In the genomic region with DNA sequence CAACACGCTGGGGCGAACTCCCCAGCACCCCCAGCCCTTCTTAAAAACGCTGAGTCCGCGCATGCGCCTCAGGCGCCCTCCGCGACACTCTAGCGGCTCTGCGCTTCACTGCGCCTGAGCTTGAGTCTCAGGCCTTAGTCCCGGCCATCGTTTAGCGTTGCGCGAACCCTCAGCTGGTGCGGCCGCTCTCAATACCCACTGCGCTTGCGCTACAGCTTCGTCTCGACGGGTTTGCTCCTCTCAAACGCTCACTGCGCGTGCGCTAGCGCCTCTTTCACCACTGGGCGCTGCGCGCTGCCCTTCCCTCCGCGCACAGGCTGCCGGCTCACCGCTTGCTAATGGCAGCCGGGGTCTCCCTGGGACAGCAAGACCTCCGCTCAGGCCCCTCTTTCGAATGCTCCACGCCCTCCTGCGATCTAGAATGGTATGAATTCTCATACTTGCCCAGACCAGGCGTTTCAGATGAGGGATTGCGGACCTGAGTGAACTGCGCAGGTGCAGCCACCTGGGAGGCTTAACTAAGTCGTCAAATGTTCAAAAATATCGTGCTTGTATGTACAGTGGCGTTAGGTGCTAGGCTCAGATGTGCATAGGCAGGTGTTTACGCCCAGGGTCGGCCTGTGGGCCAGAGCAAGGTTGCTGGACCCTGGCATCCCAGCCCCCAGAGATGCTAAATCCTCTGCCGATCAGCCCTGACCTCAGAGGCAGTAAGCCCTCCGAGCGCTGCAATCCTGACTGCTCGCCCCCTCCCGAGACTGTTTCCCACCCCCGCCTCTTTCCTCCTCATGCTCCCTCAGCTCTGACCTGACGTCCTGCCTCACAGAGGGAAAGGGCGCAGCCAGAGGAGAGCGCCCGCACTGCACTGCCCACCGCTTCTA, we compare ENCODE assay signal across 8 cellular contexts. TPM values are rescaled to one million over a fixed set of nuclear protein-coding genes. Genes with fewer than 3 reads are reported as not detected.
DNase-seq lines count a peak whose midpoint lies in the region; ATAC-seq and TF ChIP-seq lines count a peak whose summit lies in the region.

Gene SLC2A11 (plus strand): TSS at position 270 of the 878 bp plus-strand sequence. CDS start 125 bp downstream, at position 395.

- peaks cover 6% of the 10 kb centered on the region for H3F3A ChIP-seq in SK-N-SH (replicated peaks; ENCODE audit: insufficient read depth)

- intact Hi-C loops in testis (cut with DNase I; ENCODE audit: low total_unique reads), result no loop called here

- H3K36me3 Mint-ChIP-seq in activated naive CD8-positive, alpha-beta T cell, result no peaks in the 10 kb centered on the region

- H3K9me3 ChIP-seq in SK-N-SH (no peaks in the 10 kb centered on the region), testis (no peaks in the 10 kb centered on the region)

- TF ChIP-seq POLR2A in GM10847 (IDR thresholded peaks at IDR 0.05; ENCODE audit: extremely low read depth, insufficient read length) (peak; percentile 90), testis (IDR thresholded peaks at IDR 0.05) (no peak)

- no peaks in the 10 kb centered on the region for H3K79me2 ChIP-seq in SK-N-SH (ENCODE audit: insufficient read depth)

- CTCF ChIA-PET in SK-N-SH (lab: Yijun Ruan, JAX), result interaction anchor here (0.7 to 3.2 kb wide), 22 partner anchors 8 to 339 kb away, joined by 3 to 35 read pairs (median 3); partner anchors contain the start of genes CHCHD10 and MIF

- H3K9me2 ChIP-seq in SK-N-SH, result no peaks in the 10 kb centered on the region

- no peaks in the 10 kb centered on the region for H3K27me3 ChIP-seq in SK-N-SH (ENCODE audit: insufficient read depth)
- H3K27me3 ChIP-seq in testis, result no peaks in the 10 kb centered on the region

- no peaks in the 10 kb centered on the region for H3K27me3 Mint-ChIP-seq in activated naive CD8-positive, alpha-beta T cell

- H3K36me3 ChIP-seq in SK-N-SH (replicated peaks in 1 of 2; ENCODE audit: control insufficient read depth in 1 of 2, insufficient read depth in 2 of 2, low read length in 1 of 2), result no peaks in the 10 kb centered on the region
- no peaks in the 10 kb centered on the region for H3K36me3 ChIP-seq in testis (ENCODE audit: low read depth, missing control alignments)

- H3K9me3 Mint-ChIP-seq in activated naive CD8-positive, alpha-beta T cell (ENCODE audit: low read depth), result no peaks in the 10 kb centered on the region

- H3K4me1 Mint-ChIP-seq in activated naive CD8-positive, alpha-beta T cell (ENCODE audit: low read depth), result peaks cover 14% of the 10 kb centered on the region

- peak within 1 kb of the TSS; percentile 59 to 97 for H3K27ac ChIP-seq in SK-N-SH (ENCODE audit: low read depth in 2 of 2, low read length in 1 of 2)
- peak within 1 kb of the TSS; percentile 91 to 93 for H3K27ac ChIP-seq in testis

- H2AFZ ChIP-seq in SK-N-SH (ENCODE audit: low read depth), result peak within 1 kb of the TSS; percentile 99

- peak; percentile 98 for DNase-seq in NCI-H1092 (lab: John Stamatoyannopoulos, UW)
- DNase-seq in SK-N-SH, result peak; percentile 96
- peak; percentile 97 for DNase-seq in glomerular visceral epithelial cell (ENCODE audit: extremely low spot score)
- peak; percentile 84 for DNase-seq in omental fat pad (ENCODE audit: low spot score)
- DNase-seq in testis, result peak; percentile 97

- peak within 1 kb of the TSS; percentile 100 for H3K4me2 ChIP-seq in SK-N-SH

- peak within 1 kb of the TSS; percentile 72 for H3K9ac ChIP-seq in SK-N-SH

- TF ChIP-seq CTCF in SK-N-SH (IDR thresholded peaks at IDR 0.05) (peak; percentile 31), omental fat pad (IDR thresholded peaks at IDR 0.05) (no peak), testis (IDR thresholded peaks at IDR 0.05) (peak in 2 of 3 experiments; percentile 18 to 42)

- TF ChIP-seq EP300 in SK-N-SH (IDR thresholded peaks at IDR 0.05; ENCODE audit: borderline replicate concordance in 1 of 2, low read depth in 1 of 2, low read length in 1 of 2), result no peak

- POLR2A ChIA-PET in SK-N-SH (lab: Yijun Ruan, JAX), result interaction anchor here (0.6 to 1.6 kb wide), 10 partner anchors 8 to 109 kb away, joined by 3 to 15 read pairs (median 4); partner anchors contain the start of genes CHCHD10 and MIF

- H4K20me1 ChIP-seq in SK-N-SH (ENCODE audit: insufficient read depth), result no peaks in the 10 kb centered on the region

- H3K4me1 ChIP-seq in SK-N-SH (ENCODE audit: control insufficient read depth in 1 of 2, insufficient read depth in 2 of 2, low read depth in 1 of 2, low read length in 1 of 2) (peaks cover 0 to 22% of the 10 kb centered on the region in 2 experiments; a peak in 2 of 4 replicates), testis (peaks cover 12% of the 10 kb centered on the region)

- WGBS in SK-N-SH (ENCODE audit: low lambda C conversion rate), result 4% methylated on average over 31 of the region's 60 CpGs
- 1% methylated on average over 50 to 57 of the region's 60 CpGs for WGBS in testis, 2 donors

- TF ChIP-seq RAD21 in SK-N-SH (IDR thresholded peaks at IDR 0.05; ENCODE audit: low read length), result peak; percentile 35

- peak within 1 kb of the TSS; percentile 77 for H3K27ac Mint-ChIP-seq in activated naive CD8-positive, alpha-beta T cell

- H3K4me3 ChIP-seq in SK-N-SH (ENCODE audit: low read depth in 2 of 2, low read length in 1 of 2), result peak within 1 kb of the TSS; percentile 87 to 88
- H3K4me3 ChIP-seq in testis, result peak within 1 kb of the TSS; percentile 72 to 74

- peak within 1 kb of the TSS; percentile 92 for H3K4me3 Mint-ChIP-seq in activated naive CD8-positive, alpha-beta T cell

- peak; percentile 92 for ATAC-seq in HG02588 (IDR thresholded peaks at IDR 0.05; ENCODE audit: unreplicated experiment)
- ATAC-seq in omental fat pad (ENCODE audit: low FRiP score), result peak; percentile 98

TF ChIP-seq in SK-N-SH, 30 proteins besides CTCF, POLR2A, EP300 and RAD21:
- TF ChIP-seq MAX (IDR thresholded peaks at IDR 0.05; ENCODE audit: low read depth), result peak; percentile 32; the same call in 1 of the 2 replicates
- TF ChIP-seq, protein P1, sequence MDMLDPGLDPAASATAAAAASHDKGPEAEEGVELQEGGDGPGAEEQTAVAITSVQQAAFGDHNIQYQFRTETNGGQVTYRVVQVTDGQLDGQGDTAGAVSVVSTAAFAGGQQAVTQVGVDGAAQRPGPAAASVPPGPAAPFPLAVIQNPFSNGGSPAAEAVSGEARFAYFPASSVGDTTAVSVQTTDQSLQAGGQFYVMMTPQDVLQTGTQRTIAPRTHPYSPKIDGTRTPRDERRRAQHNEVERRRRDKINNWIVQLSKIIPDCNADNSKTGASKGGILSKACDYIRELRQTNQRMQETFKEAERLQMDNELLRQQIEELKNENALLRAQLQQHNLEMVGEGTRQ (IDR thresholded peaks at IDR 0.05; ENCODE audit: borderline replicate concordance, low read depth, low read length), result no peak
- TF ChIP-seq MXI1 (IDR thresholded peaks at IDR 0.05; ENCODE audit: low read depth, low read length), result peak; percentile 18
- TF ChIP-seq YY1 (IDR thresholded peaks at IDR 0.05; ENCODE audit: low read depth), result peak; percentile 57
- TF ChIP-seq JUND (IDR thresholded peaks at IDR 0.05), result no peak
- no peak for TF ChIP-seq TEAD4 (IDR thresholded peaks at IDR 0.05; ENCODE audit: borderline replicate concordance, insufficient read depth)
- peak; percentile 92 for TF ChIP-seq POLR2AphosphoS5 (IDR thresholded peaks at IDR 0.05; ENCODE audit: low read depth, low read length)
- no peak for TF ChIP-seq FOXJ3 (CRISPR knock-in tag; IDR thresholded peaks at IDR 0.05)
- no peak for TF ChIP-seq RCOR1 (IDR thresholded peaks at IDR 0.05; ENCODE audit: low read length)
- TF ChIP-seq NFIC (IDR thresholded peaks at IDR 0.05; ENCODE audit: borderline replicate concordance), result no peak
- no peak for TF ChIP-seq EZH2phosphoT487 (IDR thresholded peaks at IDR 0.05; ENCODE audit: borderline replicate concordance, low read depth)
- no peak for TF ChIP-seq SIN3A (IDR thresholded peaks at IDR 0.05; ENCODE audit: borderline replicate concordance, low read depth, low read length)
- TF ChIP-seq CHD2 (IDR thresholded peaks at IDR 0.05; ENCODE audit: low read length, partially characterized antibody), result no peak
- TF ChIP-seq, protein P2, sequence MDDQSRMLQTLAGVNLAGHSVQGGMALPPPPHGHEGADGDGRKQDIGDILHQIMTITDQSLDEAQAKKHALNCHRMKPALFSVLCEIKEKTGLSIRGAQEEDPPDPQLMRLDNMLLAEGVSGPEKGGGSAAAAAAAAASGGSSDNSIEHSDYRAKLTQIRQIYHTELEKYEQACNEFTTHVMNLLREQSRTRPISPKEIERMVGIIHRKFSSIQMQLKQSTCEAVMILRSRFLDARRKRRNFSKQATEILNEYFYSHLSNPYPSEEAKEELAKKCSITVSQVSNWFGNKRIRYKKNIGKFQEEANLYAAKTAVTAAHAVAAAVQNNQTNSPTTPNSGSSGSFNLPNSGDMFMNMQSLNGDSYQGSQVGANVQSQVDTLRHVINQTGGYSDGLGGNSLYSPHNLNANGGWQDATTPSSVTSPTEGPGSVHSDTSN (IDR thresholded peaks at IDR 0.05), result no peak
- peak; percentile 100 for TF ChIP-seq NRF1 (IDR thresholded peaks at IDR 0.05; ENCODE audit: low read depth, low read length)
- TF ChIP-seq, protein P3, sequence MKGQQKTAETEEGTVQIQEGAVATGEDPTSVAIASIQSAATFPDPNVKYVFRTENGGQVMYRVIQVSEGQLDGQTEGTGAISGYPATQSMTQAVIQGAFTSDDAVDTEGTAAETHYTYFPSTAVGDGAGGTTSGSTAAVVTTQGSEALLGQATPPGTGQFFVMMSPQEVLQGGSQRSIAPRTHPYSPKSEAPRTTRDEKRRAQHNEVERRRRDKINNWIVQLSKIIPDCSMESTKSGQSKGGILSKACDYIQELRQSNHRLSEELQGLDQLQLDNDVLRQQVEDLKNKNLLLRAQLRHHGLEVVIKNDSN (IDR thresholded peaks at IDR 0.05; ENCODE audit: borderline replicate concordance, low read depth), result no peak
- no peak for TF ChIP-seq ELF1 (IDR thresholded peaks at IDR 0.05)

RNA-seq across cellular contexts. Expression of gene SLC2A11, which starts in this region (rescaled TPM):
- 21.8 and 27.1 TPM in 2 replicates for polyA plus RNA-seq in SK-N-SH (2012; rRNA removed)
- polyA plus RNA-seq in SK-N-SH (2012; cell fraction: cytosol; rRNA removed), result 9.3 and 12.5 TPM in 2 replicates
- polyA plus RNA-seq in SK-N-SH (2012; cell fraction: nucleus; rRNA removed), result 68.9 and 85.4 TPM in 2 replicates
- total RNA-seq in omental fat pad, result 1 to 10 TPM; 3.1 to 9.2 (median 7.5) TPM
- total RNA-seq in testis, result 10 to 100 TPM; 21.8 to 22.7 TPM
- polyA plus RNA-seq in testis (ENCODE audit: insufficient read depth, low read depth, low replicate concordance), result 14.3 TPM

Comparison
In these comparisons a context has a peak if more than half of its experiments do, and no peak if none do; other contexts are left out.
1. Peak in every context shown above with its lines: DNase-seq, ATAC-seq, H3K4me3 ChIP-seq and H3K27ac ChIP-seq.
2. CTCF ChIP-seq: peak in SK-N-SH (single experiment) and testis (2 of 3); none in omental fat pad (0 of 3).